ENCODE assay signal across 13 cellular contexts in the genomic region with DNA sequence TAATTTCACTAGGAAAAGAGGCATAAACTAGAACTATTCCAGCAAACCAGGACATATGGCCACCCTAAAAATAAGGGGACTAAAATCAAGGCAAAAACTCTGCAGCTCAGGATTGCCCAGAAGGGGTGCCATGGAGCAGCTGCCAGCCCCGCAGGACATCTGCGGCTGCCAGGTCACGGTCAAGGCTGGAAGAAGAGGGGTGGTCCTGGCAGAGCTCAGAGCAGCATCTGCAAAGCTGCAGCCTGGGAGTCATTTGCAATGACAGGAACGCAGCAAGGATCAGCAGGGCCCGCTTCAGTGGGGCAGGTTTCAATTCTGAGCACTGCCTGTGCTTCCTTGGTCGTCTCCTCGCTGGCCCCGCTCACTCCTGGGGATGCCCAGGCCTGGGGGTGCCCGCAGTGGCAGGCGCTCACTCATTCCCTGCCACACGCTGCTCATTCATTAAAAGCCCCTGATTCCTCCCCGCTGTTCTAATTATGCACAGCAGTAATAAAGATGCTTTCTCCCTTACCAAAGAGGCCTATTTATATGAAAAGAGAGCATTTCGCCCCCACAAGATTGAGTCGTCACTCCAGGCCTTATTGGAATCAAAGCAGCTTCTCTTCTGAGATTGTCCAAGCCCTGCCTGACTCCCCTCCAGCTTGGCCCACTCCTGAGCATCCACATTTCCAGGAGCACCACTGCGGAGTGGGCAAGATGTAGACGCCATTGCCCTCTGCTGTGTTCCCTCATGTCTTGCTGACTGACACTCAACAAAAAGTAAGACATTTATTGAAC. TPM values are rescaled to one million over a fixed set of nuclear protein-coding genes. Genes with fewer than 3 reads are reported as not detected.
DNase-seq lines count a peak whose midpoint lies in the region; ATAC-seq, FAIRE-seq and TF ChIP-seq lines count a peak whose summit lies in the region.
"Had no signal": no experiment of that assay in that cellular context is flagged by ENCODE, and none has a peak within 500 bp of the region (broad histone marks: within the 10 kb centered on the region; RNA-seq: fewer than 3 reads in every experiment).

No MANE protein-coding gene starts in this region.

- no peaks in the 10 kb centered on the region for H3K79me2 ChIP-seq in keratinocyte (ENCODE audit: control insufficient read depth, insufficient read depth, low read length)

- DNase-seq in NCI-H82 (lab: John Stamatoyannopoulos, UW) (peak; percentile 9), NCI-H82 treated with DMSO at 0.1 percent for 48 hours (lab: John Stamatoyannopoulos, UW; ENCODE audit: unreplicated experiment) (no peak), brain microvascular endothelial cell (no peak), keratinocyte (ENCODE audit: low read depth, low spot score) (no peak), tibial nerve (ENCODE audit: low spot score in 2 of 2) (no peak)
- DNase-seq in activated naive CD8-positive, alpha-beta T cell treated with anti-CD3 and anti-CD28 coated beads, Interleukin-2, amount 50 U/mL, for 24 hours: no peak
- DNase-seq in effector CD8-positive, alpha-beta T cell (lab: John Stamatoyannopoulos, UW): no peak
- DNase-seq: activated T-cell treated with anti-CD3 and anti-CD28 coated beads, Interleukin-2, amount 50 U/mL, for 24 hours; cortex of kidney; NCI-H1092 treated with DMSO at 0.1 percent for 48 hours; stimulated activated CD4-positive, alpha-beta T cell treated with anti-CD3 and anti-CD28 coated beads, Interleukin-2, amount 100 ng/mL, for 24 hours had no signal

- no peak overlapping the region for H3K4me3 Mint-ChIP-seq in activated naive CD8-positive, alpha-beta T cell treated with anti-CD3 and anti-CD28 coated beads, Interleukin-2, amount 50 U/mL, for 24 hours
- H3K4me3 Mint-ChIP-seq: activated T-cell treated with anti-CD3 and anti-CD28 coated beads, Interleukin-2, amount 50 U/mL, for 24 hours had no signal

- H3K27me3 Mint-ChIP-seq in activated naive CD8-positive, alpha-beta T cell treated with anti-CD3 and anti-CD28 coated beads, Interleukin-2, amount 50 U/mL, for 24 hours: peaks cover 59% of the 10 kb centered on the region

- no peak overlapping the region for H3K27ac Mint-ChIP-seq in activated naive CD8-positive, alpha-beta T cell treated with anti-CD3 and anti-CD28 coated beads, Interleukin-2, amount 50 U/mL, for 24 hours
- H3K27ac Mint-ChIP-seq: activated T-cell treated with anti-CD3 and anti-CD28 coated beads, Interleukin-2, amount 50 U/mL, for 24 hours had no signal

- 49 to 64% methylated on average over 14 to 16 of the region's 16 CpGs for WGBS in tibial nerve, 2 donors

- H3K9me1 ChIP-seq in keratinocyte (ENCODE audit: control insufficient read depth, extremely low read depth, insufficient read depth, low read length): no peaks in the 10 kb centered on the region

- H3K4me1 Mint-ChIP-seq in activated naive CD8-positive, alpha-beta T cell treated with anti-CD3 and anti-CD28 coated beads, Interleukin-2, amount 50 U/mL, for 24 hours: no peaks in the 10 kb centered on the region

- peak; percentile 69 for TF ChIP-seq CTCF in brain microvascular endothelial cell (IDR thresholded peaks at IDR 0.05; ENCODE audit: low read depth, low read length, missing control alignments)
- peak; percentile 23 to 47 (median 26) for TF ChIP-seq CTCF in keratinocyte (optimal IDR thresholded peaks at IDR 0.05 in 1 of 3, IDR thresholded peaks at IDR 0.05 in 1 of 3, conservative IDR thresholded peaks at IDR 0.05 in 1 of 3; ENCODE audit: extremely low read depth in 1 of 3, insufficient read depth in 2 of 3, low read length in 3 of 3)
- peak in 3 of 5 experiments; percentile 12 to 39 (median 32) for TF ChIP-seq CTCF in tibial nerve (IDR thresholded peaks at IDR 0.05)

- TF ChIP-seq EP300 in tibial nerve (IDR thresholded peaks at IDR 0.05): peak in 1 of 2 donors; percentile 70

- H3K4me1 ChIP-seq in keratinocyte (ENCODE audit: control insufficient read depth, extremely low read depth, insufficient read depth, low read length) (peaks cover 7% of the 10 kb centered on the region), tibial nerve (peaks cover 0 to 71% (median 23%) of the 10 kb centered on the region in 4 donors)

- no peak overlapping the region for H3K4me2 ChIP-seq in keratinocyte (ENCODE audit: control insufficient read depth, extremely low read depth, insufficient read depth, low read depth, low read length)

- H3K36me3 Mint-ChIP-seq in activated naive CD8-positive, alpha-beta T cell treated with anti-CD3 and anti-CD28 coated beads, Interleukin-2, amount 50 U/mL, for 24 hours (ENCODE audit: low read depth): no peaks in the 10 kb centered on the region

- H3K4me3 ChIP-seq in brain microvascular endothelial cell (ENCODE audit: low read depth, low read length) (no peak overlapping the region), keratinocyte (ENCODE audit: control insufficient read depth in 2 of 3, extremely low read depth in 1 of 3, insufficient read depth in 2 of 3, low read depth in 1 of 3, low read length in 3 of 3) (no peak overlapping the region), tibial nerve (no peak overlapping the region)

- H3K9ac ChIP-seq in keratinocyte (ENCODE audit: control insufficient read depth, extremely low read depth, insufficient read depth, low read length): no peak overlapping the region

- no peaks in the 10 kb centered on the region for H3K9me3 ChIP-seq in keratinocyte (ENCODE audit: control insufficient read depth, low read depth, low read length)
- no peaks in the 10 kb centered on the region for H3K9me3 ChIP-seq in tibial nerve

- in situ Hi-C loops in brain microvascular endothelial cell (cut with HindIII; ENCODE audit: low pct_ligation_motif_present, low sequenced_read_pairs): no loop called here

- FAIRE-seq in keratinocyte (lab: Jason Lieb, UNC): no peak
- FAIRE-seq: A204.1 had no signal

- H3K27ac ChIP-seq in brain microvascular endothelial cell (no peak overlapping the region), keratinocyte (ENCODE audit: control insufficient read depth, insufficient read depth, low read length) (no peak overlapping the region), tibial nerve (peak overlapping the region; percentile 45 to 96 (median 74))

- ATAC-seq in HG03439 (IDR thresholded peaks at IDR 0.05; ENCODE audit: unreplicated experiment): no peak
- no peak for ATAC-seq in activated naive CD8-positive, alpha-beta T cell treated with anti-CD3 and anti-CD28 coated beads, Interleukin-2, amount 50 U/mL, for 24 hours

- dilution Hi-C loops in keratinocyte (cut with MboI; ENCODE audit: extremely low pct_ligation_motif_present, low sequenced_read_pairs): no loop called here

- H3K36me3 ChIP-seq in brain microvascular endothelial cell (replicated peaks) (no peaks in the 10 kb centered on the region), keratinocyte (ENCODE audit: control insufficient read depth in 2 of 2, extremely low read depth in 1 of 2, insufficient read depth in 2 of 2, low read length in 2 of 2) (no peaks in the 10 kb centered on the region), tibial nerve (no peaks in the 10 kb centered on the region)

- H2AFZ ChIP-seq in keratinocyte (ENCODE audit: control insufficient read depth, low read length): no peak overlapping the region

- H3K9me3 Mint-ChIP-seq in activated naive CD8-positive, alpha-beta T cell treated with anti-CD3 and anti-CD28 coated beads, Interleukin-2, amount 50 U/mL, for 24 hours: peaks cover 5% of the 10 kb centered on the region
- H3K9me3 Mint-ChIP-seq: activated T-cell treated with anti-CD3 and anti-CD28 coated beads, Interleukin-2, amount 50 U/mL, for 24 hours had no signal

- H3K27me3 ChIP-seq in brain microvascular endothelial cell (replicated peaks) (no peaks in the 10 kb centered on the region), keratinocyte (ENCODE audit: control insufficient read depth, extremely low read depth, insufficient read depth, low read length) (no peaks in the 10 kb centered on the region), tibial nerve (peaks cover 0 to 5% of the 10 kb centered on the region in 2 donors)

- TF ChIP-seq POLR2A in tibial nerve (IDR thresholded peaks at IDR 0.05): no peak

- H4K20me1 ChIP-seq in keratinocyte (ENCODE audit: control insufficient read depth, extremely low read depth, insufficient read depth, low read length): peaks cover 3% of the 10 kb centered on the region

RNA-seq across cellular contexts. Expression of gene HSPA12A, which starts 4.6 kb away (rescaled TPM):
- 5.4 to 8.5 TPM (median 8.1 TPM) in 3 replicates for polyA plus RNA-seq in keratinocyte
- 4.8 TPM for polyA plus RNA-seq in keratinocyte (2011; ENCODE audit: low read depth)
- 5.1 and 6.9 TPM in 2 replicates for polyA plus RNA-seq in keratinocyte (2011; cell fraction: cytosol; rRNA removed)
- 18.1 and 20.3 TPM in 2 replicates for polyA plus RNA-seq in keratinocyte (2011; cell fraction: nucleus; rRNA removed)
- 4.1 and 4.8 TPM in 2 replicates for polyA plus RNA-seq in keratinocyte (2012; ENCODE audit: low replicate concordance)
- polyA minus RNA-seq in keratinocyte: 7.7 to 14.1 TPM (median 13.7 TPM) in 3 replicates
- polyA minus RNA-seq in keratinocyte (2011; cell fraction: cytosol; rRNA and poly(A)+ RNA removed): 10.6 TPM
- polyA minus RNA-seq in keratinocyte (2011; cell fraction: nucleus; rRNA and poly(A)+ RNA removed): 7.9 and 17.2 TPM in 2 replicates
- total RNA-seq in tibial nerve: 100 to 1,000 TPM; 125 to 187 (median 147) TPM

Comparison
In these comparisons a context has a peak if more than half of its experiments do, and no peak if none do; other contexts are left out.
1. H3K27ac ChIP-seq: peak in tibial nerve (4 of 4); none in brain microvascular endothelial cell (single experiment) and keratinocyte (single experiment).
2. Peak in every context shown above with its lines, with median percentiles within 50 percentile points of each other: CTCF ChIP-seq.